In the genomic region with DNA sequence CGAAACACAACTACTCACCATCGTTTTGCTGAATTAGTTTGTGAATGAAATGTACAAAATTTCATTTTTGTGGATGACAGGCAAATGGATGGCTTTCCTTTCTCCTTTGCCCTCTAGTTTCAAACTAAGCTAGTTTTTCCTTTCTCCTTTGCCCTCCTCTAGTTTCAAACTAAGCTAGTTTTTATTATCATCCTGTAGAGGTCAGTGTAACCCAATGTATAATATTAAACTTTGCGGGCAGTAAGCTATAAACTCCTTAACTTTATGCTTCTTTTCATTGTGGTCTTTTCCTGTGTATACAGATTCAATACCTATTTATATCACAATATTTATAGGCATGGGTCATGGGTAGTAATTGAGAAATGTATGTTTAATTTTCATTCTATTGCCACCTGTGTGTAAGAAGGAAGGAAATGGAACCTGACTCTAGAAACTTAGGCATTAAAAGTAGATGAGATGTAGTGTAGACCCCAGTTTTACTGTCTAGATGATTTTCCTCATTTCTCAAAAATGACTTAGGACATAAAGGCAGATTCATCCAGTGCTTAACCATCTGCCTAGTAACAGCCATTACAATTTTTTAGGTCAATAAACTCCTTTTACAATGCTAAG, we compare ENCODE assay signal across 8 cellular contexts.
DNase-seq lines count a peak whose midpoint lies in the region; ATAC-seq and TF ChIP-seq lines count a peak whose summit lies in the region.

No MANE protein-coding gene starts in this region.

- no peaks in the 10 kb centered on the region for H3K27me3 ChIP-seq in MM.1S (replicated peaks; ENCODE audit: insufficient read depth, low read length)

- no peaks in the 10 kb centered on the region for H4K20me1 ChIP-seq in MM.1S (ENCODE audit: insufficient read depth, low read length)

- no peak overlapping the region for H3K27ac ChIP-seq in MM.1S (ENCODE audit: low read length)
- H3K27ac ChIP-seq in VCaP: no peak overlapping the region

- no peaks in the 10 kb centered on the region for H3K9me3 ChIP-seq in MM.1S (replicated peaks; ENCODE audit: insufficient read depth, low read length)

- no peaks in the 10 kb centered on the region for H3F3A ChIP-seq in MM.1S (ENCODE audit: insufficient read depth, low read length)

- ATAC-seq in HG02840 (IDR thresholded peaks at IDR 0.05; ENCODE audit: low FRiP score, unreplicated experiment): no peak
- ATAC-seq in GM21576 (IDR thresholded peaks at IDR 0.05; ENCODE audit: unreplicated experiment): no peak

- no peaks in the 10 kb centered on the region for H3K9me2 ChIP-seq in MM.1S (replicated peaks; ENCODE audit: insufficient read depth, low read length)

- H2AFZ ChIP-seq in MM.1S (ENCODE audit: low read length): no peak overlapping the region

- 0 out of 2 replicates have a peak, but pooled peaks cover 3% of the 10 kb centered on the region for H3K4me1 ChIP-seq in MM.1S (ENCODE audit: low read length)

- TF ChIP-seq CTCF in MM.1S (IDR thresholded peaks at IDR 0.05; ENCODE audit: low read length) (peak; percentile 54), VCaP (conservative IDR thresholded peaks at IDR 0.05) (peak; percentile 68)

- H3K4me3 ChIP-seq in MM.1S (ENCODE audit: low read length): no peak overlapping the region

- no peak overlapping the region for H3K4me2 ChIP-seq in MM.1S (ENCODE audit: low read depth, low read length)

- H3K9ac ChIP-seq in MM.1S (ENCODE audit: low read length): no peak overlapping the region

- no peaks in the 10 kb centered on the region for H3K79me2 ChIP-seq in MM.1S (ENCODE audit: low read length)

- peak; percentile 33 for DNase-seq in EL
- DNase-seq in MM.1S: peak; percentile 49
- peak; percentile 54 for DNase-seq in inferior parietal cortex (ENCODE audit: extremely low spot score)
- no peak for DNase-seq in stimulated activated naive CD4-positive, alpha-beta T cell treated with Interleukin-2 at 50 U/mL for 16 hours (lab: John Stamatoyannopoulos, UW)
- DNase-seq in NCI-H187 treated with DMSO at 0.1 percent for 48 hours (lab: John Stamatoyannopoulos, UW): no peak

- H3K36me3 ChIP-seq in MM.1S (replicated peaks; ENCODE audit: insufficient read depth, low read length): no peaks in the 10 kb centered on the region

Comparison
In these comparisons a context has a peak if more than half of its experiments do, and no peak if none do; other contexts are left out.
1. DNase-seq: peak in EL (single experiment), MM.1S (single experiment) and inferior parietal cortex (single experiment); none in stimulated activated naive CD4-positive, alpha-beta T cell treated with Interleukin-2 at 50 U/mL for 16 hours (single experiment) and NCI-H187 treated with DMSO at 0.1 percent for 48 hours (single experiment).